ENCODE assay signal across 29 cellular contexts in the genomic region with DNA sequence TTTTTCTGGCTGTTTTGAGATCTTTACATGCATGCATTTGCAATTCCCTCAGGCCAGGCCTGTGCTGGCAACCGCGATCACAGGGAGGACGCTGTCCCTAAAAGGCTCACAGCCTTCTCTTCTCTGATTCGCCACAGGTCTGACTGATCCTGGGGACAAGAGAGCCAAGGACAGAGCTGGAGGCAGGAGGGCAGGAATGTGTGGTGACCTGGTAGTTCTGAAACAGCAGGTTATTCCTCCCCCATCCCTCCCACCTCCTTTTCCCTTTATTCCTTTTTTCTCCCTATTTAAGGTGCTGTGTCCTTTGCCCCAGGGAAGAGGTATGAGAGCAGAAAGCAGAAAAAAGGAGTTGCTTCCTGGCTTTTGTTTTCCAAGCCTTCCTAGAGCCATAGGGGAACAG. TPM values are rescaled to one million over a fixed set of nuclear protein-coding genes. Genes with fewer than 3 reads are reported as not detected.
DNase-seq lines count a peak whose midpoint lies in the region; ATAC-seq and TF ChIP-seq lines count a peak whose summit lies in the region.
"Had no signal": no experiment of that assay in that cellular context is flagged by ENCODE, and none has a peak within 500 bp of the region (broad histone marks: within the 10 kb centered on the region; RNA-seq: fewer than 3 reads in every experiment).

No MANE protein-coding gene starts in this region.

- H3K27me3 ChIP-seq in mesendoderm (ENCODE audit: insufficient read depth, low read length, poor library complexity) (no peaks in the 10 kb centered on the region), testis (no peaks in the 10 kb centered on the region), upper lobe of right lung (no peaks in the 10 kb centered on the region)
- H3K27me3 ChIP-seq: body of pancreas, dorsolateral prefrontal cortex had no signal

- no peak overlapping the region for H3K4ac ChIP-seq in mesendoderm (ENCODE audit: low read depth, low read length)

- H3K9ac ChIP-seq in mesendoderm (ENCODE audit: low read length) = peak overlapping the region; percentile 8
- H3K9ac ChIP-seq: SK-N-SH had no signal

- no peaks in the 10 kb centered on the region for H3K36me3 ChIP-seq in mesendoderm (ENCODE audit: control insufficient read depth, insufficient read depth, low read length)
- no peaks in the 10 kb centered on the region for H3K36me3 ChIP-seq in testis (ENCODE audit: low read depth, missing control alignments)
- H3K36me3 ChIP-seq in upper lobe of right lung = no peaks in the 10 kb centered on the region
- H3K36me3 ChIP-seq: left ventricle myocardium inferior had no signal

- no peak overlapping the region for H2BK15ac ChIP-seq in mesendoderm (replicated peaks; ENCODE audit: low read depth)

- H3K27ac ChIP-seq in mesendoderm (ENCODE audit: low read depth, low read length) (peak overlapping the region; percentile 67), testis (peak overlapping the region; percentile 44 to 59), upper lobe of right lung (no peak overlapping the region)
- H3K27ac ChIP-seq: 22Rv1, body of pancreas, dorsolateral prefrontal cortex, left ventricle myocardium inferior had no signal

- no peak overlapping the region for H2BK5ac ChIP-seq in mesendoderm (ENCODE audit: low read length)

- no peaks in the 10 kb centered on the region for H3K9me3 ChIP-seq in testis
- H3K9me3 ChIP-seq in upper lobe of right lung = no peaks in the 10 kb centered on the region
- H3K9me3 ChIP-seq: body of pancreas, SK-N-SH had no signal

- H3K4me3 ChIP-seq in mesendoderm (ENCODE audit: low read length) (no peak overlapping the region), testis (no peak overlapping the region), upper lobe of right lung (no peak overlapping the region)
- H3K4me3 ChIP-seq: body of pancreas, dorsolateral prefrontal cortex, left ventricle myocardium inferior had no signal

- POLR2A ChIA-PET in activated CD4-positive, alpha-beta T cell treated with anti-CD3 and anti-CD28 coated beads for 36 hours (lab: Charles Lee) = no interaction called here

- peaks cover 42% of the 10 kb centered on the region for H3K4me1 Mint-ChIP-seq in activated CD4-positive, alpha-beta T cell treated with anti-CD3 and anti-CD28 coated beads for 36 hours
- peaks cover 68% of the 10 kb centered on the region for H3K4me1 Mint-ChIP-seq in endothelial cell (ENCODE audit: unreplicated experiment)

- no peak overlapping the region for H3K23ac ChIP-seq in mesendoderm (ENCODE audit: low read length)

- peak overlapping the region; percentile 37 for H3K27ac Mint-ChIP-seq in activated CD4-positive, alpha-beta T cell treated with anti-CD3 and anti-CD28 coated beads for 36 hours
- H3K27ac Mint-ChIP-seq in endothelial cell (ENCODE audit: unreplicated experiment) = peak overlapping the region; percentile 97
- H3K27ac Mint-ChIP-seq: activated CD8-positive, alpha-beta T cell treated with anti-CD3 and anti-CD28 coated beads for 36 hours; stimulated activated effector memory CD8-positive, alpha-beta T cell treated with anti-CD3 and anti-CD28 coated beads, Interleukin-12 subunit alpha, Interleukin-12 subunit beta, amount 100 ng/mL, for 72 hours; T-helper 17 cell had no signal

- H2BK120ac ChIP-seq in mesendoderm (ENCODE audit: low read depth, low read length) = no peak overlapping the region

- no peak overlapping the region for H2AK5ac ChIP-seq in mesendoderm (ENCODE audit: low read length)

- H4K5ac ChIP-seq in mesendoderm (ENCODE audit: low read length) = no peak overlapping the region

- H3K4me3 Mint-ChIP-seq in activated CD4-positive, alpha-beta T cell treated with anti-CD3 and anti-CD28 coated beads for 36 hours = no peak overlapping the region
- H3K4me3 Mint-ChIP-seq in endothelial cell (ENCODE audit: unreplicated experiment) = peak overlapping the region; percentile 43
- H3K4me3 Mint-ChIP-seq: activated CD8-positive, alpha-beta T cell treated with anti-CD3 and anti-CD28 coated beads for 36 hours; naive thymus-derived CD4-positive, alpha-beta T cell; stimulated activated effector memory CD8-positive, alpha-beta T cell treated with anti-CD3 and anti-CD28 coated beads, Interleukin-12 subunit alpha, Interleukin-12 subunit beta, amount 100 ng/mL, for 72 hours; T-helper 17 cell had no signal

- H3K79me2 ChIP-seq in mesendoderm (ENCODE audit: control insufficient read depth, insufficient read depth, low read length) = no peaks in the 10 kb centered on the region

- H3K56ac ChIP-seq in mesendoderm (ENCODE audit: low read length) = peak overlapping the region; percentile 40

- CTCF ChIA-PET in activated CD4-positive, alpha-beta T cell treated with anti-CD3 and anti-CD28 coated beads for 36 hours (lab: Charles Lee) = interaction anchor here (1.3 to 1.5 kb wide), 2 partner anchors 9 to 56 kb away, joined by 4 read pairs; no protein-coding TSS in a partner anchor

- H4K8ac ChIP-seq in mesendoderm (ENCODE audit: low read depth, low read length) = no peak overlapping the region

- no CpG with 5 or more reads among the region's 4 CpGs for WGBS in mesendoderm (ENCODE audit: extremely low coverage, insufficient coverage, low lambda C conversion rate)
- 66 to 70% methylated on average over 4 of the region's 4 CpGs for WGBS in testis, 2 donors

- TF ChIP-seq CTCF in endothelial cell (IDR thresholded peaks at IDR 0.05; ENCODE audit: unreplicated experiment) (no peak), testis (IDR thresholded peaks at IDR 0.05) (no peak), upper lobe of right lung (IDR thresholded peaks at IDR 0.05) (no peak)

- H3K36me3 Mint-ChIP-seq in activated CD4-positive, alpha-beta T cell treated with anti-CD3 and anti-CD28 coated beads for 36 hours (ENCODE audit: low read depth) = no peaks in the 10 kb centered on the region
- peaks cover 22% of the 10 kb centered on the region for H3K36me3 Mint-ChIP-seq in endothelial cell (ENCODE audit: low read depth, unreplicated experiment)

- peak overlapping the region; percentile 65 for H3K18ac ChIP-seq in mesendoderm (ENCODE audit: low read length)

- no peak overlapping the region for H3K4me2 ChIP-seq in mesendoderm (ENCODE audit: low read length)
- H3K4me2 ChIP-seq: SK-N-SH had no signal

- no peak for DNase-seq in activated CD4-positive, alpha-beta T cell treated with anti-CD3 and anti-CD28 coated beads for 36 hours
- no peak for DNase-seq in activated CD4-positive, alpha-beta T cell treated with anti-CD3 and anti-CD28 coated beads, Interleukin-2, amount 50 U/mL, for 4 hours
- DNase-seq in endothelial cell (ENCODE audit: low spot score) (no peak), mesendoderm (peak; percentile 87), testis (no peak), upper lobe of right lung (no peak), cerebellum (ENCODE audit: low spot score) (no peak)
- DNase-seq: activated CD4-positive, alpha-beta T cell treated with anti-CD3 and anti-CD28 coated beads for 1 hour; activated CD8-positive, alpha-beta T cell treated with anti-CD3 and anti-CD28 coated beads for 36 hours; activated naive CD4-positive, alpha-beta T cell treated with anti-CD3 and anti-CD28 coated beads, Interleukin-2, amount 50 U/mL, for 16 hours; body of pancreas; C1 segment of cervical spinal cord; cerebellar nuclear complex; COR-L47; dorsolateral prefrontal cortex; Karpas-422; left ventricle myocardium inferior; naive thymus-derived CD4-positive, alpha-beta T cell; NCI-H1436 treated with DMSO at 0.1 percent for 48 hours; NCI-H2081 treated with DMSO at 0.1 percent for 48 hours; NCI-H226; NCI-H69; SK-N-SH; stimulated activated CD4-positive, alpha-beta T cell treated with anti-CD3 and anti-CD28 coated beads, Interleukin-15, amount 100 ng/mL, for 24 hours; T-helper 17 cell had no signal

- intact Hi-C loops in activated CD4-positive, alpha-beta T cell treated with anti-CD3 and anti-CD28 coated beads for 36 hours (cut with DNase I, micrococcal nuclease) = loop anchor here (5.0 to 10.0 kb wide), 3 partner anchors 56 to 531 kb away; partner anchors contain the start of genes EPB41L5 (in 1 of the 2) and PTPN4 (in 1 of the 2)
- intact Hi-C loops in testis (cut with DNase I; ENCODE audit: low total_unique reads) = no loop called here
- intact Hi-C loops in upper lobe of right lung (cut with DNase I) = no loop called here

- no peaks in the 10 kb centered on the region for H3K27me3 Mint-ChIP-seq in activated CD4-positive, alpha-beta T cell treated with anti-CD3 and anti-CD28 coated beads for 36 hours
- peaks cover 7% of the 10 kb centered on the region for H3K27me3 Mint-ChIP-seq in endothelial cell (ENCODE audit: unreplicated experiment)
- H3K27me3 Mint-ChIP-seq: activated CD8-positive, alpha-beta T cell treated with anti-CD3 and anti-CD28 coated beads for 36 hours; T-helper 17 cell had no signal

- no peak for ATAC-seq in activated CD4-positive, alpha-beta T cell treated with anti-CD3 and anti-CD28 coated beads for 36 hours
- no peak for ATAC-seq in HG03108 (IDR thresholded peaks at IDR 0.05; ENCODE audit: unreplicated experiment)
- ATAC-seq in upper lobe of right lung = no peak
- ATAC-seq: activated CD8-positive, alpha-beta T cell treated with anti-CD3 and anti-CD28 coated beads for 36 hours; body of pancreas; naive thymus-derived CD4-positive, alpha-beta T cell; Right ventricle myocardium inferior; stimulated activated effector memory CD8-positive, alpha-beta T cell treated with anti-CD3 and anti-CD28 coated beads, Interleukin-12 subunit alpha, Interleukin-12 subunit beta, amount 100 ng/mL, for 72 hours; T-helper 17 cell had no signal

- peaks cover 3% of the 10 kb centered on the region for H3K9me3 Mint-ChIP-seq in activated CD4-positive, alpha-beta T cell treated with anti-CD3 and anti-CD28 coated beads for 36 hours (ENCODE audit: low read depth)
- no peaks in the 10 kb centered on the region for H3K9me3 Mint-ChIP-seq in endothelial cell (ENCODE audit: unreplicated experiment)
- H3K9me3 Mint-ChIP-seq: stimulated activated effector memory CD8-positive, alpha-beta T cell treated with anti-CD3 and anti-CD28 coated beads, Interleukin-12 subunit alpha, Interleukin-12 subunit beta, amount 100 ng/mL, for 72 hours had no signal

- H3K4me1 ChIP-seq in mesendoderm (ENCODE audit: control insufficient read depth, low read depth, low read length) (no peaks in the 10 kb centered on the region), testis (peaks cover 60% of the 10 kb centered on the region), upper lobe of right lung (no peaks in the 10 kb centered on the region)

- no peak for TF ChIP-seq POLR2A in testis (IDR thresholded peaks at IDR 0.05)

- no peaks in the 10 kb centered on the region for H3K79me1 ChIP-seq in mesendoderm (ENCODE audit: low read length)

RNA-seq across cellular contexts. Expression of gene TMEM177, which starts 21.9 kb away (rescaled TPM):
- 10 to 100 TPM; 13.6 to 15.8 TPM for total RNA-seq in activated CD4-positive, alpha-beta T cell treated with anti-CD3 and anti-CD28 coated beads for 36 hours
- total RNA-seq in endothelial cell (ENCODE audit: unreplicated experiment) (20.9 TPM), testis (10 to 100 TPM; 26.4 to 28.8 TPM), upper lobe of right lung (5.9 TPM), cerebellum (8.6 TPM)
- 20.2 TPM for polyA plus RNA-seq in mesendoderm (2013, experiment 1 of 2)
- 19.5 TPM for polyA plus RNA-seq in mesendoderm (2013, experiment 2 of 2)
- 19.0 TPM for polyA plus RNA-seq in testis (ENCODE audit: insufficient read depth, low read depth, low replicate concordance)

RNA-seq across cellular contexts. Expression of gene PTPN4, which starts 58.9 kb away (rescaled TPM):
- 10 to 100 TPM; 32.4 to 38.0 TPM for total RNA-seq in activated CD4-positive, alpha-beta T cell treated with anti-CD3 and anti-CD28 coated beads for 36 hours
- total RNA-seq in endothelial cell (ENCODE audit: unreplicated experiment) = 51.0 TPM
- polyA plus RNA-seq in mesendoderm (2013, experiment 1 of 2) = 11.0 TPM
- polyA plus RNA-seq in mesendoderm (2013, experiment 2 of 2) = 11.4 TPM
- 10 to 100 TPM; 58.5 to 80.5 TPM for total RNA-seq in testis
- polyA plus RNA-seq in testis (ENCODE audit: insufficient read depth, low read depth, low replicate concordance) = 19.7 TPM
- total RNA-seq in upper lobe of right lung = 45.4 TPM
- total RNA-seq in cerebellum = 78.5 TPM

Comparison
In these comparisons a context has a peak if more than half of its experiments do, and no peak if none do; other contexts are left out.
1. intact Hi-C loops: an anchor here in activated CD4-positive, alpha-beta T cell treated with anti-CD3 and anti-CD28 coated beads for 36 hours (5.0 to 10.0 kb wide); none called in testis and upper lobe of right lung.